18 cellular contexts compared by ENCODE assay signal in genomic region chr6:169415179-169415578, GRCh38.
DNase-seq lines count a peak whose midpoint lies in the region; TF ChIP-seq lines count a peak whose summit lies in the region.
"Had no signal": no experiment of that assay in that cellular context is flagged by ENCODE, and none has a peak within 500 bp of the region (broad histone marks: within the 10 kb centered on the region; RNA-seq: fewer than 3 reads in every experiment).

No MANE protein-coding gene starts in this region.

- POLR2A ChIA-PET in HEK293 (lab: Yijun Ruan, JAX): no interaction called here

- CTCF ChIA-PET in HEK293 (lab: Yijun Ruan, JAX): interaction anchor here (0.6 kb wide), 1 partner anchor 397 kb away, joined by 4 read pairs; no protein-coding TSS in a partner anchor

- H3K9me3 ChIP-seq in HEK293 (ENCODE audit: control insufficient read depth, insufficient read depth, low read depth, low read length): no peaks in the 10 kb centered on the region
- peaks cover 34% of the 10 kb centered on the region for H3K9me3 ChIP-seq in adipocyte (ENCODE audit: control insufficient read depth, low read length)

- H3K36me3 Mint-ChIP-seq in activated CD4-positive, alpha-beta T cell treated with anti-CD3 and anti-CD28 coated beads, Interleukin-2, amount 10 ng/mL, durations not matched to agents 24 days and 14 days (ENCODE audit: low read depth): no peaks in the 10 kb centered on the region
- H3K36me3 Mint-ChIP-seq: CD4-positive, CD25-positive, alpha-beta regulatory T cell had no signal

- H3K27me3 Mint-ChIP-seq in activated CD4-positive, alpha-beta T cell treated with anti-CD3 and anti-CD28 coated beads, Interleukin-2, amount 10 ng/mL, durations not matched to agents 24 days and 14 days: no peaks in the 10 kb centered on the region
- H3K27me3 Mint-ChIP-seq: B cell had no signal

- H3K9me3 Mint-ChIP-seq in activated CD4-positive, alpha-beta T cell treated with anti-CD3 and anti-CD28 coated beads, Interleukin-2, amount 10 ng/mL, durations not matched to agents 24 days and 14 days: peaks cover 4% of the 10 kb centered on the region

- no peaks in the 10 kb centered on the region for H3K4me1 Mint-ChIP-seq in activated CD4-positive, alpha-beta T cell treated with anti-CD3 and anti-CD28 coated beads, Interleukin-2, amount 10 ng/mL, durations not matched to agents 24 days and 14 days
- H3K4me1 Mint-ChIP-seq: B cell; CD4-positive, CD25-positive, alpha-beta regulatory T cell had no signal

- H3K9ac ChIP-seq in adipocyte (ENCODE audit: low read length): no peak overlapping the region
- H3K9ac ChIP-seq: KMS-11 had no signal

- H3K27ac ChIP-seq in HEK293 (ENCODE audit: extremely low read depth, low read depth, low read length): no peak overlapping the region
- H3K27ac ChIP-seq: 22Rv1, KMS-11 had no signal

- H3K27ac Mint-ChIP-seq in activated CD4-positive, alpha-beta T cell treated with anti-CD3 and anti-CD28 coated beads, Interleukin-2, amount 10 ng/mL, durations not matched to agents 24 days and 14 days: no peak overlapping the region
- H3K27ac Mint-ChIP-seq: B cell; CD4-positive, CD25-positive, alpha-beta regulatory T cell; HFFc6 had no signal

- H3K36me3 ChIP-seq in HEK293 (ENCODE audit: control insufficient read depth in 2 of 2, insufficient read depth in 1 of 2, low read length in 2 of 2): no peaks in the 10 kb centered on the region
- H3K36me3 ChIP-seq in adipocyte (ENCODE audit: control insufficient read depth, insufficient read depth, low read length, severe bottlenecking): no peaks in the 10 kb centered on the region

- H3K27me3 ChIP-seq in adipocyte (replicated peaks; ENCODE audit: control insufficient read depth, insufficient read depth, low read length): no peaks in the 10 kb centered on the region

- H3K4me3 Mint-ChIP-seq in activated CD4-positive, alpha-beta T cell treated with anti-CD3 and anti-CD28 coated beads, Interleukin-2, amount 10 ng/mL, durations not matched to agents 24 days and 14 days: no peak overlapping the region
- H3K4me3 Mint-ChIP-seq: B cell; CD4-positive, CD25-positive, alpha-beta regulatory T cell; HFFc6 had no signal

- H3K4me3 ChIP-seq in HEK293 (ENCODE audit: low read depth, low read length) (no peak overlapping the region), adipocyte (ENCODE audit: low read length) (peak overlapping the region; percentile 38)

- intact Hi-C loops in activated CD4-positive, alpha-beta T cell treated with anti-CD3 and anti-CD28 coated beads, Interleukin-2, amount 10 ng/mL, durations not matched to agents 24 days and 14 days (cut with micrococcal nuclease): no loop called here

- no peak for TF ChIP-seq CTCF in HEK293 (tag by site-specific recombination; IDR thresholded peaks at IDR 0.05)

- DNase-seq in DMS53 (lab: John Stamatoyannopoulos, UW) (peak; percentile 8), DMS53 treated with DMSO at 0.1 percent for 48 hours (lab: John Stamatoyannopoulos, UW; ENCODE audit: unreplicated experiment) (no peak), adipocyte (ENCODE audit: low read depth) (peak; percentile 7), iris pigment epithelial cell (ENCODE audit: low read depth) (peak; percentile 15), SKM-1 treated with dmso at 0.1 percent for 144 hours (lab: John Stamatoyannopoulos, UW; ENCODE audit: unreplicated experiment) (no peak)
- DNase-seq in stimulated activated CD4-positive, alpha-beta T cell treated with anti-CD3 and anti-CD28 coated beads, Interleukin-4, amount 100 ng/mL, for 4 hours: no peak
- DNase-seq in activated CD4-positive, alpha-beta T cell treated with anti-CD3 and anti-CD28 coated beads, Interleukin-2, amount 10 ng/mL, durations not matched to agents 24 days and 14 days: no peak
- DNase-seq: CD4-positive, CD25-positive, alpha-beta regulatory T cell; GOT3; HFFc6; NCI-H345; NCI-H526; NK-92 treated with Interleukin-12 subunit alpha and Interleukin-12 subunit beta, amount 100 ng/mL, for 24 hours; SHP77 had no signal

- H3K4me1 ChIP-seq in HEK293 (ENCODE audit: control insufficient read depth, insufficient read depth, low read length) (no peaks in the 10 kb centered on the region), adipocyte (ENCODE audit: control insufficient read depth, insufficient read depth, low read length) (peaks cover 11% of the 10 kb centered on the region)

TF ChIP-seq in HEK293, 187 proteins besides CTCF, POLR2A, EP300 and RAD21:
- TF ChIP-seq ZNF155 (tag by site-specific recombination; IDR thresholded peaks at IDR 0.05) (no peak), ZFP69B (tag by site-specific recombination; IDR thresholded peaks at IDR 0.05) (no peak), OVOL3 (tag by site-specific recombination; IDR thresholded peaks at IDR 0.05) (no peak), ZNF23 (tag by site-specific recombination; IDR thresholded peaks at IDR 0.05; ENCODE audit: borderline replicate concordance) (no peak), ZNF2 (tag by site-specific recombination; IDR thresholded peaks at IDR 0.05) (no peak), ZNF626 (tag by site-specific recombination; IDR thresholded peaks at IDR 0.05) (0 out of 2 replicates have a peak, but pooled peaks have one; percentile 22), ZNF24 (tag by site-specific recombination; IDR thresholded peaks at IDR 0.05) (no peak), KLF1 (tag by site-specific recombination; IDR thresholded peaks at IDR 0.05) (no peak), ZNF701 (tag by site-specific recombination; IDR thresholded peaks at IDR 0.05) (no peak), SETDB1 (IDR thresholded peaks at IDR 0.05; ENCODE audit: insufficient read length, low read length) (peak; percentile 94), GLI2 (tag by site-specific recombination; IDR thresholded peaks at IDR 0.05; ENCODE audit: borderline replicate concordance, low read depth) (no peak), TRIM28 (IDR thresholded peaks at IDR 0.05; ENCODE audit: borderline replicate concordance, low read length) (peak; percentile 98), SCRT1 (tag by site-specific recombination; IDR thresholded peaks at IDR 0.05; ENCODE audit: borderline replicate concordance) (no peak), GLI4 (tag by site-specific recombination; IDR thresholded peaks at IDR 0.05) (no peak)

Comparison
In these comparisons a context has a peak if more than half of its experiments do, and no peak if none do; other contexts are left out.
1. DNase-seq: peak in DMS53 (single experiment), adipocyte (single experiment) and iris pigment epithelial cell (single experiment); none in DMS53 treated with DMSO at 0.1 percent for 48 hours (single experiment), SKM-1 treated with dmso at 0.1 percent for 144 hours (single experiment), stimulated activated CD4-positive, alpha-beta T cell treated with anti-CD3 and anti-CD28 coated beads, Interleukin-4, amount 100 ng/mL, for 4 hours (0 of 2) and activated CD4-positive, alpha-beta T cell treated with anti-CD3 and anti-CD28 coated beads, Interleukin-2, amount 10 ng/mL, durations not matched to agents 24 days and 14 days (single experiment).